ENCODE assay signal across 20 cellular contexts in genomic region chr5:141929398-141930058, GRCh38. TPM values are rescaled to one million over a fixed set of nuclear protein-coding genes. Genes with fewer than 3 reads are reported as not detected.
DNase-seq lines count a peak whose midpoint lies in the region; ATAC-seq, FAIRE-seq and TF ChIP-seq lines count a peak whose summit lies in the region.
"Had no signal": no experiment of that assay in that cellular context is flagged by ENCODE, and none has a peak within 500 bp of the region (broad histone marks: within the 10 kb centered on the region; RNA-seq: fewer than 3 reads in every experiment).

No MANE protein-coding gene starts in this region.

- no peak overlapping the region for H3K4me2 ChIP-seq in K562 (ENCODE audit: insufficient read depth, low read length)
- H3K4me2 ChIP-seq: A549 had no signal

- CTCF ChIA-PET in K562 (lab: Yijun Ruan, JAX; ENCODE audit: low intra/inter-chr PET ratio) = no interaction called here

- no peak overlapping the region for H2AFZ ChIP-seq in K562 (ENCODE audit: low read depth, low read length)

- H3K9ac ChIP-seq in K562 (ENCODE audit: insufficient read depth in 1 of 2, low read depth in 2 of 2, low read length in 2 of 2) = peak overlapping the region in 1 of 2 experiments; percentile 43; a peak in 1 of 4 replicates

- H3K27ac ChIP-seq in left ventricle myocardium inferior (replicated peaks) (peak overlapping the region; percentile 76), K562 (ENCODE audit: extremely low read depth, low read depth, low read length) (no peak overlapping the region), psoas muscle (peak overlapping the region; percentile 57), stomach (no peak overlapping the region)
- H3K27ac ChIP-seq: A549, C4-2B had no signal

- no peak for FAIRE-seq in K562 (lab: Jason Lieb, UNC)
- FAIRE-seq: A549, G401.6, GM12891, GM19239 had no signal

- in situ Hi-C loops in K562 (cut with MboI) = no loop called here

- no peaks in the 10 kb centered on the region for H3K9me3 ChIP-seq in left ventricle myocardium inferior (replicated peaks)
- H3K9me3 ChIP-seq in K562 (replicated peaks; ENCODE audit: control insufficient read depth, insufficient read depth, low read depth, low read length) = no peaks in the 10 kb centered on the region
- H3K9me3 ChIP-seq in psoas muscle = no peaks in the 10 kb centered on the region
- H3K9me3 ChIP-seq in stomach = no peaks in the 10 kb centered on the region
- H3K9me3 ChIP-seq: A549, BE2C had no signal

- H3K27me3 ChIP-seq in left ventricle myocardium inferior (ENCODE audit: low read depth) (no peaks in the 10 kb centered on the region), K562 (ENCODE audit: control insufficient read depth in 2 of 2, insufficient read depth in 2 of 2, low read length in 2 of 2) (no peaks in the 10 kb centered on the region), psoas muscle (ENCODE audit: insufficient read depth in 3 of 3, low read length in 2 of 3) (no peaks in the 10 kb centered on the region), stomach (no peaks in the 10 kb centered on the region)
- H3K27me3 ChIP-seq: BE2C had no signal

- H3K4me3 ChIP-seq in left ventricle myocardium inferior (no peak overlapping the region), K562 (no peak overlapping the region), psoas muscle (no peak overlapping the region), stomach (no peak overlapping the region)
- H3K4me3 ChIP-seq: A549 had no signal

- H4K20me1 ChIP-seq in K562 (replicated peaks; ENCODE audit: control insufficient read depth, insufficient read depth, low read length) = no peaks in the 10 kb centered on the region

- TF ChIP-seq POLR2A in K562 (conservative IDR thresholded peaks at IDR 0.05) = no peak
- no peak for TF ChIP-seq POLR2A in stomach (IDR thresholded peaks at IDR 0.05)

- POLR2A ChIA-PET in K562 (lab: Yijun Ruan, JAX) = interaction anchor here (0.6 to 1.0 kb wide), 5 partner anchors 31 to 739 kb away, joined by 3 read pairs; no protein-coding TSS in a partner anchor

- 92% methylated on average over 15 of the region's 19 CpGs for WGBS in K562 (ENCODE audit: insufficient coverage, low coverage, missing lambda C conversion rate)
- WGBS in psoas muscle, 3 donors = 53 to 84% (median 70%) methylated on average over 19 of the region's 19 CpGs
- 92 to 96% (median 94%) methylated on average over 17 to 19 of the region's 19 CpGs for WGBS in stomach, 5 donors

- TF ChIP-seq EP300 in K562 (IDR thresholded peaks at IDR 0.05; ENCODE audit: low read length) = no peak
- no peak for TF ChIP-seq EP300 in stomach (IDR thresholded peaks at IDR 0.05)

- no peak for TF ChIP-seq CTCF in left ventricle myocardium inferior (IDR thresholded peaks at IDR 0.05; ENCODE audit: borderline replicate concordance)
- TF ChIP-seq CTCF in K562 (IDR thresholded peaks at IDR 0.05 in 2 of 3, conservative IDR thresholded peaks at IDR 0.05 in 1 of 3; ENCODE audit: insufficient read depth in 2 of 3, low read depth in 1 of 3, low read length in 3 of 3) = no peak
- no peak for TF ChIP-seq CTCF in psoas muscle (IDR thresholded peaks at IDR 0.05)
- TF ChIP-seq CTCF in stomach (IDR thresholded peaks at IDR 0.05) = no peak
- TF ChIP-seq CTCF in GM20000 (IDR thresholded peaks at IDR 0.05; ENCODE audit: extremely low read depth, missing control alignments) = no peak

- H3K36me3 ChIP-seq in left ventricle myocardium inferior (peaks cover 99% of the 10 kb centered on the region), K562 (ENCODE audit: control insufficient read depth, insufficient read depth, low read length) (peaks cover 87% of the 10 kb centered on the region), psoas muscle (ENCODE audit: insufficient read depth in 1 of 2, low read depth in 1 of 2) (peaks cover 16 to 100% of the 10 kb centered on the region in 2 donors), stomach (peaks cover 72 to 99% (median 98%) of the 10 kb centered on the region in 4 donors)

- TF ChIP-seq RAD21 in K562 (CRISPR knock-in tag; conservative IDR thresholded peaks at IDR 0.05 in 1 of 2, IDR thresholded peaks at IDR 0.05 in 1 of 2) = no peak

- ATAC-seq in left cardiac atrium (no peak), K562 (no peak), psoas muscle (peak; percentile 80 to 92 (median 86))
- ATAC-seq: A549 had no signal

- peaks cover 5% of the 10 kb centered on the region for H3K79me2 ChIP-seq in K562 (ENCODE audit: control insufficient read depth, insufficient read depth, low read length)

- no TSS peak for BruUV-seq in K562 (replicated peaks; lab: Mats Ljungman, UMichigan)

- no peaks in the 10 kb centered on the region for H3K9me1 ChIP-seq in K562 (ENCODE audit: control insufficient read depth, insufficient read depth, low read length)

- intact Hi-C loops in left ventricle myocardium inferior (cut with micrococcal nuclease) (no loop called here), left cardiac atrium (cut with DNase I) (no loop called here), K562 (cut with micrococcal nuclease) (no loop called here), psoas muscle (cut with DNase I) (no loop called here), stomach (cut with DNase I; ENCODE audit: low total_unique reads) (no loop called here), posterior vena cava (cut with DNase I) (no loop called here)

- no peak for DNase-seq in left ventricle myocardium inferior
- no peak for DNase-seq in left cardiac atrium
- DNase-seq in K562 (ENCODE audit: extremely low read depth in 1 of 4, low spot score in 3 of 4) = no peak
- no peak for DNase-seq in psoas muscle
- no peak for DNase-seq in stomach
- no peak for DNase-seq in posterior vena cava (ENCODE audit: low spot score)
- no peak for DNase-seq in GM20000 (ENCODE audit: low spot score)
- DNase-seq: BE2C; CD4-positive, alpha-beta memory T cell; DMS79 treated with DMSO at 0.1 percent for 48 hours; EL; HCEC 1CT; HFFc6 had no signal

- H3K4me1 ChIP-seq in left ventricle myocardium inferior = peaks cover 69% of the 10 kb centered on the region
- peaks cover under 1% of the 10 kb centered on the region in 2 experiments; a peak in 2 of 5 replicates for H3K4me1 ChIP-seq in K562 (replicated peaks in 1 of 2; ENCODE audit: control insufficient read depth in 2 of 2, insufficient read depth in 2 of 2, low read length in 2 of 2)
- peaks cover 12% of the 10 kb centered on the region for H3K4me1 ChIP-seq in psoas muscle
- H3K4me1 ChIP-seq in stomach = peaks cover 2 to 26% (median 9%) of the 10 kb centered on the region in 4 donors

RNA-seq across cellular contexts. Expression of gene DELE1, which starts 5.9 kb away (rescaled TPM):
- 125 TPM for total RNA-seq in left ventricle myocardium inferior
- total RNA-seq in left cardiac atrium = 10 to 100 TPM; 79.9 to 85.5 TPM
- total RNA-seq in K562 (2011; cell fraction: chromatin; rRNA removed; ENCODE audit: low replicate concordance) = 104 and 158 TPM in 2 replicates
- 66.7 and 84.5 TPM in 2 replicates for total RNA-seq in K562 (2011; cell fraction: nucleolus; rRNA removed)
- 76.9 and 103 TPM in 2 replicates for total RNA-seq in K562 (2011; cell fraction: nucleoplasm; rRNA removed)
- total RNA-seq in K562 (2014; rRNA removed) = 48.5 and 49.8 TPM in 2 replicates
- total RNA-seq in K562 (2014; rRNA removed; fragmentation: Illumina TruSeq; extraction: Trizol) = 29.2 and 34.0 TPM in 2 replicates
- total RNA-seq in K562 (2015; rRNA removed; fragmentation: Illumina TruSeq; extraction: Trizol) = 42.6 and 51.5 TPM in 2 replicates
- total RNA-seq in K562 (2021) = 64.7 and 68.8 TPM in 2 replicates
- 73.0 and 100.0 TPM in 2 replicates for polyA plus RNA-seq in K562 (2011; rRNA removed)
- 72.9 and 97.6 TPM in 2 replicates for polyA plus RNA-seq in K562 (2011; cell fraction: cytosol; rRNA removed)
- polyA plus RNA-seq in K562 (2011; cell fraction: nucleus; rRNA removed) = 309 and 379 TPM in 2 replicates
- polyA plus RNA-seq in K562 (2012) = 49.1 and 105 TPM in 2 replicates
- 62.7 and 65.1 TPM in 2 replicates for polyA plus RNA-seq in K562 (2014; fragmentation: Illumina TruSeq; extraction: Trizol)
- 10 to 100 TPM; 16.6 to 37.6 TPM for polyA plus RNA-seq in K562 (2014; fragmentation: Nextera tagmentation; extraction: Ambion mirVana)
- 66.3 and 74.4 TPM in 2 replicates for polyA plus RNA-seq in K562 (2014; rRNA removed)
- polyA minus RNA-seq in K562 (2011; rRNA and poly(A)+ RNA removed) = 30.3 and 39.6 TPM in 2 replicates
- polyA minus RNA-seq in K562 (2011; cell fraction: cytosol; rRNA and poly(A)+ RNA removed) = 32.1 and 33.3 TPM in 2 replicates
- polyA minus RNA-seq in K562 (2011; cell fraction: nucleus; rRNA and poly(A)+ RNA removed) = 47.8 and 79.8 TPM in 2 replicates
- total RNA-seq in psoas muscle = 10 to 100 TPM; 40.5 to 65.5 (median 53.3) TPM
- 10 to 100 TPM; 23.1 to 38.2 (median 35.7) TPM for polyA plus RNA-seq in psoas muscle
- total RNA-seq in stomach = 100 to 1,000 TPM in 1 of 5 donors, 10 to 100 TPM in 4; 65.0 to 100 (median 98.2) TPM
- polyA plus RNA-seq in stomach = 10 to 100 TPM; 29.2 to 39.8 (median 32.6) TPM
- total RNA-seq in posterior vena cava = 10 to 100 TPM; 46.4 to 49.6 TPM

RNA-seq across cellular contexts. Expression of gene PCDH12, which starts 28.5 kb away (rescaled TPM):
- total RNA-seq in left ventricle myocardium inferior = 7.6 TPM
- 1 to 10 TPM; 5.4 to 10.0 TPM for total RNA-seq in left cardiac atrium
- not detected in 2 replicates for total RNA-seq in K562 (2011; cell fraction: chromatin; rRNA removed; ENCODE audit: low replicate concordance)
- total RNA-seq in K562 (2011; cell fraction: nucleolus; rRNA removed) = under 0.01 TPM in 1 of 2 replicates, not detected in the other
- total RNA-seq in K562 (2011; cell fraction: nucleoplasm; rRNA removed) = not detected in 2 replicates
- 0.04 TPM in 1 of 2 replicates, not detected in the other for total RNA-seq in K562 (2014; rRNA removed)
- total RNA-seq in K562 (2014; rRNA removed; fragmentation: Illumina TruSeq; extraction: Trizol) = 0.03 TPM in 1 of 2 replicates, not detected in the other
- total RNA-seq in K562 (2015; rRNA removed; fragmentation: Illumina TruSeq; extraction: Trizol) = not detected in 2 replicates
- total RNA-seq in K562 (2021) = 0.04 TPM in 1 of 2 replicates, not detected in the other
- polyA plus RNA-seq in K562 (2011; rRNA removed) = not detected in 2 replicates
- polyA plus RNA-seq in K562 (2011; cell fraction: cytosol; rRNA removed) = under 0.01 TPM in 1 of 2 replicates, not detected in the other
- polyA plus RNA-seq in K562 (2011; cell fraction: nucleus; rRNA removed) = not detected in 2 replicates
- 0.03 and 0.79 TPM in 2 replicates for polyA plus RNA-seq in K562 (2012)
- 0.01 and 0.03 TPM in 2 replicates for polyA plus RNA-seq in K562 (2014; fragmentation: Illumina TruSeq; extraction: Trizol)
- polyA plus RNA-seq in K562 (2014; fragmentation: Nextera tagmentation; extraction: Ambion mirVana) = under 1 TPM; 0.01 TPM
- 0.01 TPM in 1 of 2 replicates, not detected in the other for polyA plus RNA-seq in K562 (2014; rRNA removed)
- polyA minus RNA-seq in K562 (2011; rRNA and poly(A)+ RNA removed) = not detected in 2 replicates
- not detected in 2 replicates for polyA minus RNA-seq in K562 (2011; cell fraction: cytosol; rRNA and poly(A)+ RNA removed)
- polyA minus RNA-seq in K562 (2011; cell fraction: nucleus; rRNA and poly(A)+ RNA removed) = not detected in 2 replicates
- total RNA-seq in psoas muscle = 1 to 10 TPM; 2.7 to 6.0 (median 3.4) TPM
- polyA plus RNA-seq in psoas muscle = 1 to 10 TPM; 1.4 to 1.6 (median 1.5) TPM
- total RNA-seq in stomach = 1 to 10 TPM; 1.2 to 7.0 (median 3.7) TPM
- under 1 TPM; 0.35 to 0.46 (median 0.37) TPM for polyA plus RNA-seq in stomach
- total RNA-seq in posterior vena cava = 1 to 10 TPM; 8.7 to 9.3 TPM
- total RNA-seq: CD4-positive, alpha-beta memory T cell; H4 had no signal
- polyA plus RNA-seq: A549, AG04450 had no signal

RNA-seq across cellular contexts. Expression of gene RNF14, which starts 39.4 kb away (rescaled TPM):
- total RNA-seq in left ventricle myocardium inferior (120 TPM), left cardiac atrium (10 to 100 TPM; 71.8 to 87.4 TPM), K562 (2014; rRNA removed) (36.3 and 49.4 TPM in 2 replicates), K562 (2014; rRNA removed; fragmentation: Illumina TruSeq; extraction: Trizol) (96.0 and 113 TPM in 2 replicates), K562 (2015; rRNA removed; fragmentation: Illumina TruSeq; extraction: Trizol) (63.5 and 65.7 TPM in 2 replicates), K562 (2021) (71.5 and 72.9 TPM in 2 replicates), psoas muscle (10 to 100 TPM; 54.1 to 89.6 (median 71.8) TPM), stomach (10 to 100 TPM; 24.2 to 67.4 (median 43.2) TPM), posterior vena cava (10 to 100 TPM; 59.3 to 61.2 TPM)
- total RNA-seq in K562 (2011; cell fraction: chromatin; rRNA removed; ENCODE audit: low replicate concordance) = 48.4 and 50.0 TPM in 2 replicates
- 25.0 and 27.0 TPM in 2 replicates for total RNA-seq in K562 (2011; cell fraction: nucleolus; rRNA removed)
- 37.1 and 41.4 TPM in 2 replicates for total RNA-seq in K562 (2011; cell fraction: nucleoplasm; rRNA removed)
- polyA plus RNA-seq in K562 (2011; rRNA removed) (40.2 and 75.1 TPM in 2 replicates), K562 (2014; fragmentation: Illumina TruSeq; extraction: Trizol) (91.6 and 94.7 TPM in 2 replicates), K562 (2014; fragmentation: Nextera tagmentation; extraction: Ambion mirVana) (100 to 1,000 TPM; 100 to 140 TPM), K562 (2014; rRNA removed) (38.1 and 41.4 TPM in 2 replicates), psoas muscle (100 to 1,000 TPM in 1 of 3 donors, 10 to 100 TPM in 2; 44.1 to 137 (median 77.9) TPM), stomach (10 to 100 TPM; 14.4 to 26.1 (median 25.5) TPM)
- polyA plus RNA-seq in K562 (2011; cell fraction: cytosol; rRNA removed) = 27.5 and 29.4 TPM in 2 replicates
- 31.7 and 39.3 TPM in 2 replicates for polyA plus RNA-seq in K562 (2011; cell fraction: nucleus; rRNA removed)
- polyA plus RNA-seq in K562 (2012) = 71.4 and 72.1 TPM in 2 replicates
- polyA minus RNA-seq in K562 (2011; rRNA and poly(A)+ RNA removed) = 49.8 and 68.3 TPM in 2 replicates
- polyA minus RNA-seq in K562 (2011; cell fraction: cytosol; rRNA and poly(A)+ RNA removed) = 27.7 and 44.4 TPM in 2 replicates
- polyA minus RNA-seq in K562 (2011; cell fraction: nucleus; rRNA and poly(A)+ RNA removed) = 20.3 and 28.5 TPM in 2 replicates

RNA-seq across cellular contexts. Expression of gene PCDH1, which starts 51.3 kb away (rescaled TPM):
- 16.1 TPM for total RNA-seq in left ventricle myocardium inferior
- total RNA-seq in left cardiac atrium = 10 to 100 TPM; 20.7 to 36.0 TPM
- 3.9 and 10.2 TPM in 2 replicates for total RNA-seq in K562 (2011; cell fraction: chromatin; rRNA removed; ENCODE audit: low replicate concordance)
- 12.1 and 13.5 TPM in 2 replicates for total RNA-seq in K562 (2011; cell fraction: nucleolus; rRNA removed)
- total RNA-seq in K562 (2011; cell fraction: nucleoplasm; rRNA removed) = 6.8 and 8.7 TPM in 2 replicates
- 3.3 and 3.6 TPM in 2 replicates for total RNA-seq in K562 (2014; rRNA removed)
- total RNA-seq in K562 (2014; rRNA removed; fragmentation: Illumina TruSeq; extraction: Trizol) = 0.77 and 1.1 TPM in 2 replicates
- total RNA-seq in K562 (2015; rRNA removed; fragmentation: Illumina TruSeq; extraction: Trizol) = 0.80 and 1.1 TPM in 2 replicates
- total RNA-seq in K562 (2021) = 3.2 and 3.6 TPM in 2 replicates
- polyA plus RNA-seq in K562 (2011; rRNA removed) = 1.1 and 2.3 TPM in 2 replicates
- polyA plus RNA-seq in K562 (2011; cell fraction: cytosol; rRNA removed) = 1.9 and 4.1 TPM in 2 replicates
- 0.95 and 3.6 TPM in 2 replicates for polyA plus RNA-seq in K562 (2011; cell fraction: nucleus; rRNA removed)
- 1.5 and 1.6 TPM in 2 replicates for polyA plus RNA-seq in K562 (2012)
- 2.2 and 2.3 TPM in 2 replicates for polyA plus RNA-seq in K562 (2014; fragmentation: Illumina TruSeq; extraction: Trizol)
- polyA plus RNA-seq in K562 (2014; fragmentation: Nextera tagmentation; extraction: Ambion mirVana) = under 1 TPM in 1 of 2 experiments, not detected in 1; 0.11 TPM
- polyA plus RNA-seq in K562 (2014; rRNA removed) = 1.4 and 1.6 TPM in 2 replicates
- polyA minus RNA-seq in K562 (2011; rRNA and poly(A)+ RNA removed) = 2.4 and 11.1 TPM in 2 replicates
- polyA minus RNA-seq in K562 (2011; cell fraction: cytosol; rRNA and poly(A)+ RNA removed) = 2.3 and 6.8 TPM in 2 replicates
- 1.6 and 2.2 TPM in 2 replicates for polyA minus RNA-seq in K562 (2011; cell fraction: nucleus; rRNA and poly(A)+ RNA removed)
- 10 to 100 TPM; 10.1 to 17.4 (median 13.7) TPM for total RNA-seq in psoas muscle
- 1 to 10 TPM; 4.2 to 8.8 (median 5.1) TPM for polyA plus RNA-seq in psoas muscle
- total RNA-seq in stomach = 10 to 100 TPM; 35.3 to 96.9 (median 79.1) TPM
- polyA plus RNA-seq in stomach = 10 to 100 TPM in 2 of 3 donors, 1 to 10 TPM in 1; 8.7 to 20.9 (median 10.6) TPM
- total RNA-seq in posterior vena cava = 10 to 100 TPM; 30.2 to 36.7 TPM
- total RNA-seq: CD4-positive, alpha-beta memory T cell had no signal
- polyA plus RNA-seq: CD4-positive, alpha-beta memory T cell had no signal

Comparison
In these comparisons a context has a peak if more than half of its experiments do, and no peak if none do; other contexts are left out.
1. H3K27ac ChIP-seq: peak in left ventricle myocardium inferior (single experiment) and psoas muscle (single experiment); none in K562 (single experiment) and stomach (0 of 5).
2. ATAC-seq: peak in psoas muscle (4 of 4); none in left cardiac atrium (0 of 2) and K562 (single experiment).